Comparison of ENCODE assay signal across 8 cellular contexts in the genomic region with DNA sequence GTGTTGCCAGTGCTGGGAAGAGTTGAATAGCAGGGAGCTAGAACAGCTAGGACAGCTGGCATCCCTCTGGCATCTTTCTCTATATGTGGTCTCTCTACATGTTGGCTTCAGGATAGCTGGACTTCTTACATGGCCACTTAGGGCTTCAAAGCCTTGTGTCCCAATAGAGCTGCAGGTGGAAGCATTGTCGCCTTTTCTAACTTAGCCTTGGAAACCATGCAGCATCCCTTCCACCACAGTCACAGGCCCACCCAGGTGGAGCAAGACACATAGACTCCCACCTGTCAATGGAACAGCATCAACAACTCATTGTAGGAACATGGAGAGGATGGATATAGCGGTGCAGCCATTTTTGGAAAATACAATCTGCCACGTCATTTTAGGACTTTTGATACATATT.
"Had no signal": no experiment of that assay in that cellular context is flagged by ENCODE, and none has a peak within 500 bp of the region (broad histone marks: within the 10 kb centered on the region; RNA-seq: fewer than 3 reads in every experiment).

No MANE protein-coding gene starts in this region.

- H3K9me3 ChIP-seq: HAP-1 had no signal

- H3K27ac Mint-ChIP-seq: GM23338, HFFc6 had no signal

- H3K4me3 Mint-ChIP-seq: GM23338, HFFc6 had no signal

- H3K36me3 ChIP-seq: HAP-1 had no signal

- H3K9me3 Mint-ChIP-seq: GM23338, HFFc6 had no signal

- H3K27ac ChIP-seq: HL-60 had no signal

- ATAC-seq: GM23338, HCT116, K562 had no signal

- DNase-seq: H7, HFFc6, IMR-90 had no signal

- H3K4me3 ChIP-seq: GM23338, HAP-1, K562 had no signal
